Comparison of ENCODE assay signal across 8 cellular contexts in genomic region chr16:12095275-12096161, GRCh38.
DNase-seq lines count a peak whose midpoint lies in the region; ATAC-seq and TF ChIP-seq lines count a peak whose summit lies in the region.

No MANE protein-coding gene starts in this region.

- no peak overlapping the region for H3K27ac ChIP-seq in CD8-positive, alpha-beta memory T cell (ENCODE audit: low read depth, low read length)
- no peak overlapping the region for H3K27ac ChIP-seq in thymus (ENCODE audit: low read depth)

- no peaks in the 10 kb centered on the region for H3K9me3 Mint-ChIP-seq in CD8-positive, alpha-beta memory T cell

- H3K9me3 ChIP-seq in CD8-positive, alpha-beta memory T cell (ENCODE audit: low read length): no peaks in the 10 kb centered on the region
- no peaks in the 10 kb centered on the region for H3K9me3 ChIP-seq in thymus (ENCODE audit: control insufficient read depth)

- peaks cover 0 to 10% (median 2%) of the 10 kb centered on the region in 3 donors for H3K36me3 Mint-ChIP-seq in CD8-positive, alpha-beta memory T cell

- no peaks in the 10 kb centered on the region for H3K27me3 ChIP-seq in CD8-positive, alpha-beta memory T cell (ENCODE audit: insufficient read depth, low read length, poor library complexity, severe bottlenecking)
- no peaks in the 10 kb centered on the region for H3K27me3 ChIP-seq in thymus (ENCODE audit: control insufficient read depth, insufficient read depth)

- H3K4me3 ChIP-seq in CD8-positive, alpha-beta memory T cell (ENCODE audit: low read length): peak overlapping the region; percentile 6
- H3K4me3 ChIP-seq in fibroblast of villous mesenchyme (ENCODE audit: low read depth, low read length): no peak overlapping the region
- H3K4me3 ChIP-seq in thymus (ENCODE audit: low read length): peak overlapping the region; percentile 1

- peak overlapping the region in 5 of 8 donors; percentile 4 to 74 (median 39) for H3K27ac Mint-ChIP-seq in CD8-positive, alpha-beta memory T cell

- WGBS in thymus: 53% methylated on average over 21 of the region's 21 CpGs

- peaks cover 9 to 20% (median 14%) of the 10 kb centered on the region in 3 donors for H3K4me1 Mint-ChIP-seq in CD8-positive, alpha-beta memory T cell

- no peaks in the 10 kb centered on the region for H3K36me3 ChIP-seq in CD8-positive, alpha-beta memory T cell (ENCODE audit: insufficient read depth, low read length)
- no peaks in the 10 kb centered on the region for H3K36me3 ChIP-seq in thymus (ENCODE audit: control insufficient read depth, insufficient read depth)

- no peaks in the 10 kb centered on the region for H3K27me3 Mint-ChIP-seq in CD8-positive, alpha-beta memory T cell

- peaks cover 10% of the 10 kb centered on the region for H3K4me1 ChIP-seq in CD8-positive, alpha-beta memory T cell (ENCODE audit: insufficient read depth, low read length)
- H3K4me1 ChIP-seq in thymus (ENCODE audit: control insufficient read depth, insufficient read depth, low read length): peaks cover 51% of the 10 kb centered on the region

- POLR2A ChIA-PET in CD8-positive, alpha-beta memory T cell (lab: Charles Lee): interaction anchor here (0.5 to 0.6 kb wide), 2 partner anchors 12 to 755 kb away, joined by 4 to 8 read pairs; no protein-coding TSS in a partner anchor

- peak; percentile 34 to 63 (median 56) for DNase-seq in CD8-positive, alpha-beta memory T cell
- DNase-seq in HuH-7.5 (ENCODE audit: low spot score) (peak; percentile 48), RPMI8226 (peak; percentile 70), fibroblast of villous mesenchyme (ENCODE audit: low read depth) (peak; percentile 69), omental fat pad (ENCODE audit: low spot score) (peak; percentile 38)
- peak; percentile 39 for DNase-seq in activated effector memory CD4-positive, alpha-beta T cell treated with Interleukin-2 at 50 U/mL for 16 hours

- ATAC-seq in omental fat pad (ENCODE audit: low FRiP score) (no peak), GM18498 (IDR thresholded peaks at IDR 0.05; ENCODE audit: unreplicated experiment) (no peak)

- peak overlapping the region; percentile 1 to 84 (median 66) for H3K4me3 Mint-ChIP-seq in CD8-positive, alpha-beta memory T cell

- CTCF ChIA-PET in CD8-positive, alpha-beta memory T cell (lab: Charles Lee): interaction anchor here (0.7 to 3.5 kb wide), 27 partner anchors 10 to 726 kb away, joined by 3 to 38 read pairs (median 3); no protein-coding TSS in a partner anchor

- TF ChIP-seq CTCF in fibroblast of villous mesenchyme (IDR thresholded peaks at IDR 0.05; ENCODE audit: insufficient read depth, low read depth, low read length) (peak; percentile 91), omental fat pad (IDR thresholded peaks at IDR 0.05) (peak in 1 of 3 donors; percentile 71)
